ENCODE assay signal across 9 cellular contexts in the genomic region with DNA sequence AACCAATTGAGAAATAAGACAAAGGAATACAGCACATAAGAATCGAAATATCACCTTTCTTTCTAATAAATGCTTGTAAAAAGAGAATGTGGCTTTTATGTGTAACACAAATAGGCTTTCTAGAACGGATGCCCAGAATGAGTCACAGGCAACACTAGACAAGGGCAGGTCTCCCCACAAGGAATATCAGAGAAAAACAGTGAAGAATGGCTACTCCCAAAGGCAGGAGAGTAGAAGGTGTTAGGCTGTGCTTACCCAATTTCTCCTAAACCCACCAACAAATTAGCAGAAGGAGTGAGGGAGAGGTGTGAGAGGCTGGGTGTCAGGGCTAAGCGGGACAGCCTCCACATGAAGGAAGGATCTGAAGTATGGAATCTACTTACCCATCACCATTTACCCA. TPM values are rescaled to one million over a fixed set of nuclear protein-coding genes. Genes with fewer than 3 reads are reported as not detected.
A peak's percentile ranks its signal among the peaks of the same experiment; 100 is the strongest.
DNase-seq lines count a peak whose midpoint lies in the region; ATAC-seq, FAIRE-seq and TF ChIP-seq lines count a peak whose summit lies in the region.
"Had no signal": no experiment of that assay in that cellular context is flagged by ENCODE, and none has a peak within 500 bp of the region (broad histone marks: within the 10 kb centered on the region; RNA-seq: fewer than 3 reads in every experiment).

No MANE protein-coding gene starts in this region.

- H3K27ac ChIP-seq in osteoblast (ENCODE audit: low read depth, low read length) (no peak overlapping the region), kidney (ENCODE audit: low read depth in 2 of 2, low read length in 2 of 2) (no peak overlapping the region)
- H3K27ac ChIP-seq: A549 had no signal

- no peak overlapping the region for H3K9ac ChIP-seq in kidney (ENCODE audit: low read length in 2 of 2)

- H3K9me3 Mint-ChIP-seq in activated CD8-positive, alpha-beta T cell treated with anti-CD3 and anti-CD28 coated beads, Interleukin-2, amount 10 ng/mL, durations not matched to agents 7 days and 5 days (ENCODE audit: insufficient read depth), result no peaks in the 10 kb centered on the region

- no peak for FAIRE-seq in kidney (lab: Jason Lieb, UNC)
- FAIRE-seq: A549 had no signal

- H3K79me2 ChIP-seq in osteoblast (ENCODE audit: insufficient read depth, low read length), result no peaks in the 10 kb centered on the region

- POLR2A ChIA-PET in activated CD8-positive, alpha-beta T cell treated with anti-CD3 and anti-CD28 coated beads, Interleukin-2, amount 10 ng/mL, durations not matched to agents 7 days and 5 days (lab: Charles Lee), result interaction anchor here (2.4 to 4.0 kb wide), 3 partner anchors 56 to 428 kb away, joined by 12 to 49 read pairs (median 33); partner anchors contain the start of genes DUSP6, GALNT4 and POC1B

- H3K4me2 ChIP-seq in osteoblast (ENCODE audit: insufficient read depth, low read length), result no peak overlapping the region
- H3K4me2 ChIP-seq: A549 had no signal

- H4K20me1 ChIP-seq in osteoblast (ENCODE audit: insufficient read depth, low read length), result no peaks in the 10 kb centered on the region

- peak; percentile 37 to 39 for ATAC-seq in activated CD4-positive, CD25-positive, alpha-beta regulatory T cell treated with anti-CD3 and anti-CD28 coated beads, Interleukin-2, amount 50 U/mL, for 24 hours
- ATAC-seq in HG02973 (IDR thresholded peaks at IDR 0.05; ENCODE audit: unreplicated experiment), result peak; percentile 60
- ATAC-seq in activated CD8-positive, alpha-beta T cell treated with anti-CD3 and anti-CD28 coated beads, Interleukin-2, amount 10 ng/mL, durations not matched to agents 7 days and 5 days, result peak; percentile 66
- ATAC-seq: A549 had no signal

- H3K36me3 ChIP-seq in osteoblast (ENCODE audit: insufficient read depth, low read length) (no peaks in the 10 kb centered on the region), kidney (ENCODE audit: control insufficient read depth in 1 of 2, insufficient read depth in 2 of 2, low read length in 2 of 2) (no peaks in the 10 kb centered on the region)

- H3K4me1 Mint-ChIP-seq in activated CD8-positive, alpha-beta T cell treated with anti-CD3 and anti-CD28 coated beads, Interleukin-2, amount 10 ng/mL, durations not matched to agents 7 days and 5 days (ENCODE audit: low read depth), result peaks cover 79% of the 10 kb centered on the region

- H3K36me3 Mint-ChIP-seq in activated CD8-positive, alpha-beta T cell treated with anti-CD3 and anti-CD28 coated beads, Interleukin-2, amount 10 ng/mL, durations not matched to agents 7 days and 5 days (ENCODE audit: low read depth), result peaks cover 46% of the 10 kb centered on the region

- H3K9me3 ChIP-seq in osteoblast (ENCODE audit: low read depth, low read length), result no peaks in the 10 kb centered on the region
- H3K9me3 ChIP-seq in kidney (ENCODE audit: control insufficient read depth in 1 of 2, low read length in 2 of 2), result no peaks in the 10 kb centered on the region
- H3K9me3 ChIP-seq: A549 had no signal

- H2AFZ ChIP-seq in osteoblast (ENCODE audit: low read length), result peak overlapping the region; percentile 5

- no peaks in the 10 kb centered on the region for H3K27me3 ChIP-seq in osteoblast (ENCODE audit: insufficient read depth, low read length)

- CTCF ChIA-PET in activated CD8-positive, alpha-beta T cell treated with anti-CD3 and anti-CD28 coated beads, Interleukin-2, amount 10 ng/mL, durations not matched to agents 7 days and 5 days (lab: Charles Lee), result interaction anchor here (1.2 to 7.9 kb wide), 9 partner anchors 9 to 451 kb away, joined by 3 to 180 read pairs (median 11); partner anchors contain the start of genes ATP2B1, DUSP6, GALNT4 and POC1B

- peak overlapping the region; percentile 82 for H3K4me3 Mint-ChIP-seq in activated CD8-positive, alpha-beta T cell treated with anti-CD3 and anti-CD28 coated beads, Interleukin-2, amount 10 ng/mL, durations not matched to agents 7 days and 5 days

- H3K27me3 Mint-ChIP-seq in activated CD8-positive, alpha-beta T cell treated with anti-CD3 and anti-CD28 coated beads, Interleukin-2, amount 10 ng/mL, durations not matched to agents 7 days and 5 days (ENCODE audit: low read depth), result no peaks in the 10 kb centered on the region

- no peak overlapping the region for H3K4me3 ChIP-seq in osteoblast (ENCODE audit: insufficient read depth, low read length)
- no peak overlapping the region for H3K4me3 ChIP-seq in kidney (ENCODE audit: low read length in 2 of 2)
- H3K4me3 ChIP-seq: A549 had no signal

- peak overlapping the region; percentile 92 for H3K27ac Mint-ChIP-seq in activated CD8-positive, alpha-beta T cell treated with anti-CD3 and anti-CD28 coated beads, Interleukin-2, amount 10 ng/mL, durations not matched to agents 7 days and 5 days

- peaks cover 16% of the 10 kb centered on the region for H3K4me1 ChIP-seq in osteoblast (ENCODE audit: insufficient read depth, low read length)
- H3K4me1 ChIP-seq in kidney (ENCODE audit: control insufficient read depth in 1 of 2, insufficient read depth in 1 of 2, low read depth in 1 of 2, low read length in 2 of 2), result no peaks in the 10 kb centered on the region

- TF ChIP-seq CTCF in osteoblast (IDR thresholded peaks at IDR 0.05; ENCODE audit: extremely low read depth, low read depth, low read length) (no peak), kidney (IDR thresholded peaks at IDR 0.05; ENCODE audit: borderline replicate concordance, extremely low read depth, insufficient read depth) (no peak)

- DNase-seq in activated CD4-positive, CD25-positive, alpha-beta regulatory T cell treated with anti-CD3 and anti-CD28 coated beads, Interleukin-2, amount 50 U/mL, for 72 hours, result no peak
- peak; percentile 47 for DNase-seq in activated CD8-positive, alpha-beta T cell treated with anti-CD3 and anti-CD28 coated beads, Interleukin-2, amount 10 ng/mL, durations not matched to agents 7 days and 5 days
- no peak for DNase-seq in osteoblast (ENCODE audit: insufficient read length, low spot score, missing footprints)
- DNase-seq in kidney, result no peak
- DNase-seq in NCI-H1694 (lab: John Stamatoyannopoulos, UW), result no peak
- DNase-seq in DMS153 treated with DMSO at 0.1 percent for 48 hours (lab: John Stamatoyannopoulos, UW; ENCODE audit: unreplicated experiment), result no peak

- intact Hi-C loops in kidney (cut with DNase I), result loop anchor here (10.0 kb wide), 1 partner anchor 455 kb away; no protein-coding TSS in a partner anchor

RNA-seq across cellular contexts. Expression of gene GALNT4, which starts 55.2 kb away (rescaled TPM):
- 10 to 100 TPM; 15.4 to 16.6 TPM for total RNA-seq in activated CD8-positive, alpha-beta T cell treated with anti-CD3 and anti-CD28 coated beads, Interleukin-2, amount 10 ng/mL, durations not matched to agents 7 days and 5 days
- total RNA-seq in osteoblast (9.4 and 11.5 TPM in 2 replicates), kidney (14.4 TPM)
- 2.6 TPM for polyA plus RNA-seq in kidney (ENCODE audit: insufficient read depth, low read depth, low replicate concordance)

RNA-seq across cellular contexts. Expression of gene POC1B, which starts 56.5 kb away (rescaled TPM):
- total RNA-seq in activated CD8-positive, alpha-beta T cell treated with anti-CD3 and anti-CD28 coated beads, Interleukin-2, amount 10 ng/mL, durations not matched to agents 7 days and 5 days, result 10 to 100 TPM; 47.7 to 49.4 TPM
- total RNA-seq in osteoblast (10.9 and 24.8 TPM in 2 replicates), kidney (16.7 TPM)
- 11.7 TPM for polyA plus RNA-seq in kidney (ENCODE audit: insufficient read depth, low read depth, low replicate concordance)
